21 cellular contexts compared by ENCODE assay signal in genomic region chr20:5410450-5410849, GRCh38.
"Had no signal": no experiment of that assay in that cellular context is flagged by ENCODE, and none has a peak within 500 bp of the region (broad histone marks: within the 10 kb centered on the region; RNA-seq: fewer than 3 reads in every experiment).

No MANE protein-coding gene starts in this region.

- H3K9me3 ChIP-seq: esophagus squamous epithelium, gastrocnemius medialis, heart right ventricle, left lung, lower lobe of right lung, mucosa of descending colon had no signal

- H3K4me3 ChIP-seq: esophagus squamous epithelium, gastrocnemius medialis, heart right ventricle, left lung, lower lobe of right lung, mucosa of descending colon had no signal

- DNase-seq: effector CD8-positive, alpha-beta T cell; effector memory CD8-positive, alpha-beta T cell; endodermal cell; erythroblast; esophagus squamous epithelium; foreskin fibroblast; foreskin melanocyte; gastrocnemius medialis; glutamatergic neuron; head of caudate nucleus; heart right ventricle; hippocampal formation; left cardiac atrium; left lung; left ventricle myocardium superior; lower lobe of right lung; mesenchymal stem cell; mucosa of descending colon; naive B cell; naive thymus-derived CD8-positive, alpha-beta T cell had no signal

- H3K36me3 ChIP-seq: esophagus squamous epithelium, gastrocnemius medialis, heart right ventricle, left lung, lower lobe of right lung had no signal

- H3K4me1 ChIP-seq: esophagus squamous epithelium, gastrocnemius medialis, heart right ventricle, left lung, lower lobe of right lung had no signal

- H3K27ac ChIP-seq: epithelial cell of prostate, esophagus squamous epithelium, gastrocnemius medialis, heart right ventricle, left lung, lower lobe of right lung had no signal

- H3K27me3 ChIP-seq: esophagus squamous epithelium, gastrocnemius medialis had no signal
